Comparison of ENCODE assay signal across 28 cellular contexts in the genomic region with DNA sequence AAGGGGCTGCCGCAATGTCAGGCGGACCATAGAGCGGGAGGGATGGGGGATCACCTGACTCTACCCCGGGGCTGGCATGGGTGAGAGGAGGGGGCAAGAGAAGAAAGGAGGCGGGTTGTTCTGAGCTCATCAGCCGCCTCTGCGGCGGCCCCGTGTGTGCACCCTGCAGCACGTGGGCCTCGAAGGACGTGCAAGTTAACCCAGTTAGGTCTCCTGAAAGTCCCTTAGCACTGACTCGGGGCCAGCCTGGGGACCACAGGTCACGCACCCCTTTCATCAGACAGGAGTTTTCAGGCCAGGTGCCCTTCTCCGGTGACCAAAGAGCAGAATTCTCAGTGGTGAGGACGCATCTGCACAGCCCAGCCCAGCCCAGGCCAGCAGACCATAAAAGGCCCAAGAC. TPM values are rescaled to one million over a fixed set of nuclear protein-coding genes. Genes with fewer than 3 reads are reported as not detected.
"Had no signal": no experiment of that assay in that cellular context is flagged by ENCODE, and none has a peak within 500 bp of the region (broad histone marks: within the 10 kb centered on the region; RNA-seq: fewer than 3 reads in every experiment).

No MANE protein-coding gene starts in this region.

- H3K9me3 Mint-ChIP-seq: activated B cell treated with CpG ODN at 0.5 μM for 24 hours; activated T-helper 17 cell treated with anti-CD3 and anti-CD28 coated beads, Interleukin-2, amount 50 U/mL, for 72 hours had no signal

- H3K27ac Mint-ChIP-seq: activated B cell treated with CpG ODN at 0.5 μM for 24 hours; activated T-helper 17 cell treated with anti-CD3 and anti-CD28 coated beads, Interleukin-2, amount 50 U/mL, for 72 hours; stimulated activated memory B cell treated with anti-CD40 and anti-IgM and Interleukin-4, amounts not matched to agents 10 μg/mL and 1 μg/mL and 100 μg/mL, for 72 hours; T-helper 2 cell treated with Interferon-gamma antibody and Interleukin-4, amounts not matched to agents 5 μg/mL and 100 μg/mL, for 36 hours had no signal

- H3K36me3 ChIP-seq: breast epithelium, esophagus squamous epithelium, heart right ventricle, sigmoid colon, tibial nerve had no signal

- H3K27me3 ChIP-seq: breast epithelium, esophagus squamous epithelium, heart right ventricle, sigmoid colon, tibial nerve had no signal

- H3K4me1 ChIP-seq: breast epithelium, esophagus squamous epithelium, parathyroid adenoma, sigmoid colon, tibial nerve had no signal

- ATAC-seq: activated T-helper 17 cell treated with anti-CD3 and anti-CD28 coated beads, Interleukin-2, amount 50 U/mL, for 72 hours; heart right ventricle; left cardiac atrium; left ventricle myocardium superior; psoas muscle; stimulated activated memory B cell treated with anti-CD40 and anti-IgM and Interleukin-4, amounts not matched to agents 10 μg/mL and 1 μg/mL and 100 μg/mL, for 72 hours had no signal

- H3K27ac ChIP-seq: breast epithelium, epithelial cell of prostate, esophagus squamous epithelium, heart right ventricle, parathyroid adenoma, psoas muscle, sigmoid colon, tibial nerve had no signal

- H3K9me3 ChIP-seq: breast epithelium, esophagus squamous epithelium, sigmoid colon had no signal

- DNase-seq: activated B cell treated with CpG ODN at 0.5 μM for 24 hours; activated CD8-positive, alpha-beta memory T cell treated with anti-CD3 and anti-CD28 coated beads for 24 hours; activated gamma-delta T cell treated with Interleukin-2 at 50 U/mL for 16 hours; activated naive CD4-positive, alpha-beta T cell treated with anti-CD3 and anti-CD28 coated beads, Interleukin-2, amount 50 U/mL, for 16 hours; activated T-cell treated with anti-CD3 and anti-CD28 coated beads, Interleukin-2, amount 50 U/mL, for 4 hours; central memory CD4-positive, alpha-beta T cell; dermis blood vessel endothelial cell; effector CD4-positive, alpha-beta T cell; esophagus squamous epithelium; foreskin melanocyte; heart right ventricle; left cardiac atrium; left ventricle myocardium superior; nucleus accumbens; psoas muscle; sigmoid colon; small intestine; stimulated activated CD4-positive, alpha-beta T cell treated with anti-CD3 and anti-CD28 coated beads, Interleukin-4, amount 100 ng/mL, for 4 hours; stimulated activated CD8-positive, alpha-beta memory T cell treated with anti-CD3 and anti-CD28 coated beads, Interleukin-4, amount 100 ng/mL, for 48 hours; T-helper 1 cell had no signal

- H3K4me3 Mint-ChIP-seq: activated B cell treated with CpG ODN at 0.5 μM for 24 hours; activated T-cell treated with anti-CD3 and anti-CD28 coated beads, Interleukin-2, amount 50 U/mL, for 4 hours; activated T-helper 17 cell treated with anti-CD3 and anti-CD28 coated beads, Interleukin-2, amount 50 U/mL, for 72 hours; stimulated activated memory B cell treated with anti-CD40 and anti-IgM and Interleukin-4, amounts not matched to agents 10 μg/mL and 1 μg/mL and 100 μg/mL, for 72 hours; T-helper 2 cell treated with Interferon-gamma antibody and Interleukin-4, amounts not matched to agents 5 μg/mL and 100 μg/mL, for 36 hours had no signal

- H3K4me3 ChIP-seq: breast epithelium, esophagus squamous epithelium, heart right ventricle, psoas muscle, sigmoid colon, tibial nerve had no signal

- H3K4me1 Mint-ChIP-seq: activated B cell treated with CpG ODN at 0.5 μM for 24 hours; activated T-helper 17 cell treated with anti-CD3 and anti-CD28 coated beads, Interleukin-2, amount 50 U/mL, for 72 hours; stimulated activated memory B cell treated with anti-CD40 and anti-IgM and Interleukin-4, amounts not matched to agents 10 μg/mL and 1 μg/mL and 100 μg/mL, for 72 hours had no signal

RNA-seq across cellular contexts. Expression of a gene that starts 58.0 kb away (rescaled TPM):
- total RNA-seq: activated T-cell treated with anti-CD3 and anti-CD28 coated beads, Interleukin-2, amount 50 U/mL, for 4 hours; activated T-helper 17 cell treated with anti-CD3 and anti-CD28 coated beads, Interleukin-2, amount 50 U/mL, for 72 hours; glomerular endothelial cell had no signal
